In the genomic region with DNA sequence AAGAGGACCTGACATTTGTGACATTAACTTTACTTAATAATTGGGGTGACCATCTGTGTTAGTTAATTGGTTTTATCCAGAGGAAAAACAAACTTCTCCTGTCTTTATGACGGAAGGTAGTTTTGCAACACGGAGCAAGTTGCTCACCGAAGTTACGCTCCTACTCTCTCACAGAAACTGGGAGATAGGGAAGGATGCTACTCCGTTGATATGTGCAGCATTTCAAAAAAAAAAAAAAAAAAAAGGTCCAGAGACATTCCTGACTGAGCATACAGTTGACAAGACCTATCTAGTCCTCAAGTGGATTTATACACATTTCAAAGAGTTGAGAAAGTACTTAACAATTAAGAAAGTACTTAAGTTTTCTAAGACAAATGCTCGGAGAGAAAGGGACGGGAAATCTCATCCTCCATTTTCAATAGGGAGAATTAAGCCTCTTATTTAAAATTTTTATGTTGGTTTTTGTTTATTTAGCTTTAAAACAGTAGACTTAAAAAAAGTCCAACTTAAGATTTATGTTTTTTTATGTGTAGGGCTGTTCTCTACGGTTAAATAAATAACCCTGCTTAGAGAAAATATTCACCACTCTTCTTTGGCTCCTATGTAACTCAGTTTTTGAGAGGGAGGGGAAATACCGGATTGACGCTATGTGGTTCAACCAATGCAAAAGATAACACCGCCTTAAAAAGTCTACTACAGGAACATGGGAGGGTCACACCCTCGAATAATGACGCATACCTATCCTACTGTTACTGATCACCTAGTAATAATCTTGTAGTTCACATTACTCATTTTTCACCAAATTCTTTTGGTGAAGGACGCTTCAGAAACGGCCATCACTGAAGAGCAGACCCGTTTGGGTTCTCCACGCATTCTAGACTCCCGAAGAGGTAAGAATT, we compare ENCODE assay signal across 8 cellular contexts. TPM values are rescaled to one million over a fixed set of nuclear protein-coding genes. Genes with fewer than 3 reads are reported as not detected.
DNase-seq lines count a peak whose midpoint lies in the region; ATAC-seq and TF ChIP-seq lines count a peak whose summit lies in the region.

TSS of gene FER (plus strand) at position 787 of the 899 bp plus-strand sequence. CDS start 50,286 bp downstream, outside the sequence.

- H3K4me3 ChIP-seq in GM12865 (ENCODE audit: low read depth, low read length): peak within 1 kb of the TSS; percentile 98
- H3K4me3 ChIP-seq in HEK293 (ENCODE audit: low read depth, low read length): peak within 1 kb of the TSS; percentile 68
- peak within 1 kb of the TSS; percentile 72 for H3K4me3 ChIP-seq in NB4 (ENCODE audit: low read depth, low read length)
- peak within 1 kb of the TSS; percentile 65 to 92 (median 77) for H3K4me3 ChIP-seq in esophagus squamous epithelium
- peak within 1 kb of the TSS; percentile 52 to 92 (median 81) for H3K4me3 ChIP-seq in transverse colon

- TF ChIP-seq CTCF in GM12865 (IDR thresholded peaks at IDR 0.05; ENCODE audit: insufficient read depth, low read depth, low read length, missing control alignments) (no peak), HEK293 (tag by site-specific recombination; IDR thresholded peaks at IDR 0.05) (no peak), NB4 (IDR thresholded peaks at IDR 0.05; ENCODE audit: low read depth, low read length) (no peak), esophagus squamous epithelium (IDR thresholded peaks at IDR 0.05) (no peak), natural killer cell (IDR thresholded peaks at IDR 0.05) (no peak), transverse colon (IDR thresholded peaks at IDR 0.05) (no peak)

- H3K9me3 Mint-ChIP-seq in natural killer cell: no peaks in the 10 kb centered on the region

- peak; percentile 25 to 44 (median 35) for ATAC-seq in natural killer cell

- intact Hi-C loops in esophagus squamous epithelium (cut with DNase I): no loop called here
- intact Hi-C loops in natural killer cell (cut with micrococcal nuclease): loop anchor here (1.0 to 5.0 kb wide), 5 partner anchors 19 to 940 kb away; partner anchors contain the start of genes FBXL17 and MAN2A1
- intact Hi-C loops in transverse colon (cut with DNase I; ENCODE audit: low total_unique reads): no loop called here

- POLR2A ChIA-PET in HEK293 (lab: Yijun Ruan, JAX): interaction anchor here (0.6 to 2.0 kb wide), 9 partner anchors 13 to 663 kb away, joined by 3 to 49 read pairs (median 5); partner anchors contain the start of gene PJA2

- H3K4me3 Mint-ChIP-seq in natural killer cell: peak within 1 kb of the TSS; percentile 96

- TF ChIP-seq POLR2A in NB4 (IDR thresholded peaks at IDR 0.05; ENCODE audit: extremely low read depth, insufficient read length) (no peak), esophagus squamous epithelium (IDR thresholded peaks at IDR 0.05) (peak in 2 of 4 donors; percentile 37 to 39), transverse colon (IDR thresholded peaks at IDR 0.05) (no peak)

- H3K4me1 ChIP-seq in HEK293 (ENCODE audit: control insufficient read depth, insufficient read depth, low read length) (no peaks in the 10 kb centered on the region), esophagus squamous epithelium (peaks cover 5 to 44% (median 10%) of the 10 kb centered on the region in 3 donors), transverse colon (peaks cover 0 to 18% (median 13%) of the 10 kb centered on the region in 4 donors)

- H3K27ac ChIP-seq in HEK293 (ENCODE audit: extremely low read depth, low read depth, low read length): peak within 1 kb of the TSS; percentile 91
- peak within 1 kb of the TSS; percentile 97 to 100 (median 99) for H3K27ac ChIP-seq in esophagus squamous epithelium
- H3K27ac ChIP-seq in transverse colon: peak within 1 kb of the TSS; percentile 95 to 98 (median 96)

- no peaks in the 10 kb centered on the region for H3K27me3 Mint-ChIP-seq in natural killer cell (ENCODE audit: low read depth in 2 of 2)

- WGBS in esophagus squamous epithelium, 2 donors: 17 to 19% methylated on average over 18 of the region's 18 CpGs
- 20 to 33% methylated on average over 8 to 18 of the region's 18 CpGs for WGBS in transverse colon (ENCODE audit: low coverage in 1 of 2), 2 donors

- H3K9me3 ChIP-seq in HEK293 (ENCODE audit: control insufficient read depth, insufficient read depth, low read depth, low read length) (no peaks in the 10 kb centered on the region), esophagus squamous epithelium (no peaks in the 10 kb centered on the region), transverse colon (no peaks in the 10 kb centered on the region)

- H3K27ac Mint-ChIP-seq in natural killer cell: peak within 1 kb of the TSS; percentile 91 to 95

- no peaks in the 10 kb centered on the region for H3K36me3 ChIP-seq in HEK293 (ENCODE audit: control insufficient read depth in 2 of 2, insufficient read depth in 1 of 2, low read length in 2 of 2)
- H3K36me3 ChIP-seq in esophagus squamous epithelium: no peaks in the 10 kb centered on the region
- H3K36me3 ChIP-seq in transverse colon: no peaks in the 10 kb centered on the region

- peaks cover 21% of the 10 kb centered on the region in 2 donors for H3K4me1 Mint-ChIP-seq in natural killer cell

- DNase-seq in GM12865 (ENCODE audit: low read depth): peak; percentile 83
- DNase-seq in NB4 (ENCODE audit: low read depth): peak; percentile 61
- peak; percentile 55 for DNase-seq in activated CD8-positive, alpha-beta memory T cell treated with anti-CD3 and anti-CD28 coated beads, Interleukin-2, amount 50 U/mL, for 48 hours
- no peak for DNase-seq in esophagus squamous epithelium (lab: John Stamatoyannopoulos, UW)
- DNase-seq in natural killer cell: peak; percentile 16
- no peak for DNase-seq in transverse colon
- DNase-seq in DMS153 treated with DMSO at 0.1 percent for 48 hours (lab: John Stamatoyannopoulos, UW; ENCODE audit: unreplicated experiment): no peak

- TF ChIP-seq EP300 in transverse colon (IDR thresholded peaks at IDR 0.05; ENCODE audit: low read depth): no peak

- H3K36me3 Mint-ChIP-seq in natural killer cell: no peaks in the 10 kb centered on the region

- CTCF ChIA-PET in HEK293 (lab: Yijun Ruan, JAX): interaction anchor here (0.6 to 0.9 kb wide), 3 partner anchors 20 to 669 kb away, joined by 3 to 4 read pairs (median 3); no protein-coding TSS in a partner anchor

- H3K27me3 ChIP-seq in esophagus squamous epithelium: no peaks in the 10 kb centered on the region
- no peaks in the 10 kb centered on the region for H3K27me3 ChIP-seq in transverse colon

- in situ Hi-C loops in transverse colon (cut with MboI; ENCODE audit: low pct_ligation_motif_present in 1 of 4, low pct_unique_long_range_greater_than_20kb in 1 of 4, low sequenced_read_pairs in 3 of 4): loop anchor here in 1 of 4 donors (25.0 kb wide), 1 partner anchor 940 kb away; the partner anchor contains the start of gene MAN2A1

TF ChIP-seq in HEK293, 187 proteins besides CTCF, POLR2A, EP300 and RAD21 (continues in another document):
- no peak for TF ChIP-seq ZNF449 (tag by site-specific recombination; IDR thresholded peaks at IDR 0.05)
- peak; percentile 48; the same call in 1 of the 2 replicates for TF ChIP-seq ZNF362 (tag by site-specific recombination; IDR thresholded peaks at IDR 0.05)
- TF ChIP-seq ZNF214 (tag by site-specific recombination; IDR thresholded peaks at IDR 0.05; ENCODE audit: borderline replicate concordance): no peak
- TF ChIP-seq SP7 (tag by site-specific recombination; IDR thresholded peaks at IDR 0.05): 0 out of 2 replicates have a peak, but pooled peaks have one; percentile 10
- TF ChIP-seq PBX3 (CRISPR knock-in tag; IDR thresholded peaks at IDR 0.05): no peak
- TF ChIP-seq FEZF1 (tag by site-specific recombination; IDR thresholded peaks at IDR 0.05): no peak
- TF ChIP-seq ZFP37 (tag by site-specific recombination; IDR thresholded peaks at IDR 0.05): no peak
- TF ChIP-seq ZNF248 (tag by site-specific recombination; IDR thresholded peaks at IDR 0.05): no peak
- peak; percentile 73 for TF ChIP-seq KLF10 (tag by site-specific recombination; IDR thresholded peaks at IDR 0.05)
- no peak for TF ChIP-seq OVOL3 (tag by site-specific recombination; IDR thresholded peaks at IDR 0.05)
- TF ChIP-seq WT1 (tag by site-specific recombination; IDR thresholded peaks at IDR 0.05): peak; percentile 46; the same call in 1 of the 2 replicates
- TF ChIP-seq ZNF184 (tag by site-specific recombination; IDR thresholded peaks at IDR 0.05): peak; percentile 22; the same call in 1 of the 2 replicates
- TF ChIP-seq ZBTB8A (tag by site-specific recombination; IDR thresholded peaks at IDR 0.05): no peak
- no peak for TF ChIP-seq ZNF544 (tag by site-specific recombination; IDR thresholded peaks at IDR 0.05)

RNA-seq across cellular contexts. Expression of gene FER, which starts in this region (rescaled TPM):
- total RNA-seq in esophagus squamous epithelium (10 to 100 TPM; 13.4 to 30.0 (median 19.6) TPM), natural killer cell (10 to 100 TPM; 17.3 to 25.2 (median 19.4) TPM), transverse colon (10 to 100 TPM in 3 of 4 donors, 1 to 10 TPM in 1; 7.5 to 25.5 (median 13.1) TPM)

Comparison
In these comparisons a context has a peak if more than half of its experiments do, and no peak if none do; other contexts are left out.
1. DNase-seq: peak in GM12865 (single experiment), NB4 (single experiment), activated CD8-positive, alpha-beta memory T cell treated with anti-CD3 and anti-CD28 coated beads, Interleukin-2, amount 50 U/mL, for 48 hours (single experiment) and natural killer cell (single experiment); none in esophagus squamous epithelium (single experiment), transverse colon (single experiment) and DMS153 treated with DMSO at 0.1 percent for 48 hours (single experiment).
2. Peak in every context shown above with its lines, with median percentiles within 50 percentile points of each other: H3K4me3 ChIP-seq and H3K27ac ChIP-seq.